In the genomic region with DNA sequence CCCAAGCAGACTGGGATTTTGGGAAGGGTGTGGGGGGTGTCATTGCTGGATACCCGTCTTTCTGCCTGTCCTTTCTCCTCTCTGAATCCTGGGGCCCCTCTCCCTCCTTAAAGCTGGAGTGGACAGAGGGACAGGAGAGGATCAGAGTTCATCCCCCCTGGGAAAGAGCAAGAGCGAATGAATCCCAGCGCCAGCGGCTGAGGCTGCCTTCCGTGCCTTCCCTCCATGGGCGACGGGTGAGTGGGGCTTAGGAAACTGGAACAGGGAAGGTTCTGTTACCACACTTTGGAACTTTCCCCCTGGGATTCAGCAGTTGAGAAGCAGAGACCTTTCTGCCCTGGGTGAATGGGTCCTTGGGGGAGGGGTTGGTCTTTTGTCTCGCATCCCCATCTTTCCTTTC, we compare ENCODE assay signal across 22 cellular contexts. TPM values are rescaled to one million over a fixed set of nuclear protein-coding genes. Genes with fewer than 3 reads are reported as not detected.
DNase-seq lines count a peak whose midpoint lies in the region; ATAC-seq, FAIRE-seq and TF ChIP-seq lines count a peak whose summit lies in the region.
"Had no signal": no experiment of that assay in that cellular context is flagged by ENCODE, and none has a peak within 500 bp of the region (broad histone marks: within the 10 kb centered on the region; RNA-seq: fewer than 3 reads in every experiment).

No MANE protein-coding gene starts in this region.

- H3K27ac ChIP-seq in RWPE2 (ENCODE audit: poor library complexity, severe bottlenecking) (no peak overlapping the region), colonic mucosa (no peak overlapping the region), HepG2 (ENCODE audit: extremely low read length, insufficient read depth, low read length) (no peak overlapping the region)
- H3K27ac ChIP-seq: C4-2B, HL-60, Peyer's patch had no signal

- no peak for TF ChIP-seq EP300 in HepG2 (IDR thresholded peaks at IDR 0.05; ENCODE audit: low read depth in 2 of 2, low read length in 2 of 2)
- no peak for TF ChIP-seq EP300 in HepG2 (CRISPR knock-in tag; IDR thresholded peaks at IDR 0.05; ENCODE audit: borderline replicate concordance)

- H3K27me3 ChIP-seq in RWPE2 (ENCODE audit: insufficient read depth, poor library complexity, severe bottlenecking) (no peaks in the 10 kb centered on the region), colonic mucosa (no peaks in the 10 kb centered on the region), HepG2 (ENCODE audit: control insufficient read depth in 1 of 2, insufficient read depth in 2 of 2, low read length in 2 of 2) (peaks cover 0 to 7% of the 10 kb centered on the region in 2 experiments; a peak in 2 of 5 replicates)
- H3K27me3 ChIP-seq: MG63, Peyer's patch had no signal

- no peak for TF ChIP-seq CTCF in RWPE2 (IDR thresholded peaks at IDR 0.05; ENCODE audit: poor library complexity, severe bottlenecking)
- no peak for TF ChIP-seq CTCF in colonic mucosa (IDR thresholded peaks at IDR 0.05)
- no peak for TF ChIP-seq CTCF in HepG2 (CRISPR knock-in tag; IDR thresholded peaks at IDR 0.05)

- POLR2A ChIA-PET in HepG2 (lab: Yijun Ruan, JAX) = no interaction called here

- no peak for ATAC-seq in RWPE2 (ENCODE audit: low read depth)
- 0 out of 3 replicates have a peak, but pooled peaks have one; percentile 16 for ATAC-seq in HepG2
- no peak for ATAC-seq in sciatic nerve
- ATAC-seq: Right ventricle myocardium inferior had no signal

- H3K4me3 ChIP-seq in RWPE2 (ENCODE audit: severe bottlenecking) (no peak overlapping the region), colonic mucosa (no peak overlapping the region), HepG2 (replicated peaks in 1 of 3; ENCODE audit: insufficient read depth in 1 of 3, low read depth in 2 of 3, low read length in 3 of 3) (peak overlapping the region in 1 of 3 experiments; percentile 17; a peak in 1 of 6 replicates)
- H3K4me3 ChIP-seq: HAP-1, MG63, Peyer's patch had no signal

- intact Hi-C loops in colonic mucosa (cut with DNase I) (no loop called here), HepG2 (cut with micrococcal nuclease; ENCODE audit: unreplicated experiment) (no loop called here), sciatic nerve (cut with DNase I) (no loop called here)

- WGBS in HepG2 (ENCODE audit: low lambda C conversion rate) = 5% methylated on average over 7 of the region's 8 CpGs

- H3K79me2 ChIP-seq in HepG2 (ENCODE audit: insufficient read depth, low read length) = no peaks in the 10 kb centered on the region

- no peak for FAIRE-seq in HepG2 (lab: Jason Lieb, UNC)
- FAIRE-seq: G401.6 had no signal

- no peak for TF ChIP-seq RAD21 in HepG2 (CRISPR knock-in tag; IDR thresholded peaks at IDR 0.05)

- CTCF ChIA-PET in HepG2 (lab: Yijun Ruan, JAX; ENCODE audit: low intra/inter-chr PET ratio, low total read pairs) = no interaction called here

- BruUV-seq in HepG2 (replicated peaks; lab: Mats Ljungman, UMichigan) = no TSS peak

- TF ChIP-seq POLR2A in HepG2 (IDR thresholded peaks at IDR 0.05; ENCODE audit: insufficient read depth in 1 of 2, low read depth in 2 of 2, low read length in 2 of 2) = no peak

- H3K9me3 ChIP-seq in RWPE2 (ENCODE audit: severe bottlenecking) (no peaks in the 10 kb centered on the region), colonic mucosa (no peaks in the 10 kb centered on the region), HepG2 (ENCODE audit: low read length) (no peaks in the 10 kb centered on the region)
- H3K9me3 ChIP-seq: HAP-1, MG63, Peyer's patch had no signal

- H2AFZ ChIP-seq in HepG2 (ENCODE audit: low read length) = no peak overlapping the region

- H4K20me1 ChIP-seq in HepG2 (ENCODE audit: insufficient read depth, low read length) = no peaks in the 10 kb centered on the region

- no peaks in the 10 kb centered on the region for H3K36me3 ChIP-seq in RWPE2 (ENCODE audit: low read depth)
- no peaks in the 10 kb centered on the region for H3K36me3 ChIP-seq in colonic mucosa
- H3K36me3 ChIP-seq in HepG2 (replicated peaks in 1 of 2; ENCODE audit: control insufficient read depth in 1 of 2, insufficient read depth in 2 of 2, low read length in 2 of 2) = no peaks in the 10 kb centered on the region
- H3K36me3 ChIP-seq: HAP-1, MG63, Peyer's patch had no signal

- peaks cover 7% of the 10 kb centered on the region for H3K4me1 ChIP-seq in RWPE2 (ENCODE audit: insufficient read depth, poor library complexity, severe bottlenecking)
- no peaks in the 10 kb centered on the region for H3K4me1 ChIP-seq in colonic mucosa
- peaks cover 37% of the 10 kb centered on the region for H3K4me1 ChIP-seq in HepG2 (ENCODE audit: insufficient read depth, low read length)
- H3K4me1 ChIP-seq: HAP-1, Peyer's patch had no signal

- peak overlapping the region; percentile 40; the same call in 1 of the 2 replicates for H3K4me2 ChIP-seq in HepG2 (ENCODE audit: low read depth, low read length)

- peak; percentile 34 for DNase-seq in RWPE2 (ENCODE audit: low spot score)
- peak; percentile 16 for DNase-seq in colonic mucosa
- no peak for DNase-seq in HepG2 (ENCODE audit: low spot score)
- DNase-seq in stimulated activated CD8-positive, alpha-beta memory T cell treated with anti-CD3 and anti-CD28 coated beads, Interleukin-4, amount 100 ng/mL, for 48 hours = peak; percentile 6
- DNase-seq in KG1 (lab: John Stamatoyannopoulos, UW) = no peak
- no peak for DNase-seq in sciatic nerve (ENCODE audit: low spot score)
- DNase-seq in DMS153 treated with DMSO at 0.1 percent for 48 hours (lab: John Stamatoyannopoulos, UW; ENCODE audit: unreplicated experiment) = no peak
- DNase-seq: Kasumi-1; MG63; NCI-H1092 treated with DMSO at 0.1 percent for 48 hours; NCI-H146; NCI-H2081; NCI-H2171 treated with DMSO at 0.1 percent for 48 hours; NCI-H446 treated with DMSO at 0.1 percent for 48 hours; NCI-H69; NK-92 treated with Interleukin-12 subunit alpha and Interleukin-12 subunit beta, amount 100 ng/mL, for 24 hours; Peyer's patch had no signal

- in situ Hi-C loops in HepG2 (cut with HindIII; ENCODE audit: extremely low pct_ligation_motif_present, low pct_unique_long_range_greater_than_20kb) = no loop called here

- H3K9ac ChIP-seq in colonic mucosa (ENCODE audit: low read depth in 2 of 2, low read length in 2 of 2) (no peak overlapping the region), HepG2 (ENCODE audit: insufficient read depth, low read depth, low read length) (no peak overlapping the region)

TF ChIP-seq in HepG2, 621 proteins besides CTCF, POLR2A, EP300 and RAD21:
- TF ChIP-seq SP4 (CRISPR knock-in tag; IDR thresholded peaks at IDR 0.05) = no peak
- TF ChIP-seq GTF2F1 (IDR thresholded peaks at IDR 0.05; ENCODE audit: low read length) = no peak
- TF ChIP-seq MAZ (IDR thresholded peaks at IDR 0.05; ENCODE audit: borderline replicate concordance, low read depth, low read length) = no peak
- TF ChIP-seq MAZ (CRISPR knock-in tag; IDR thresholded peaks at IDR 0.05; ENCODE audit: low read depth) = 0 out of 2 replicates have a peak, but pooled peaks have one; percentile 25
- no peak for TF ChIP-seq SOX13 (IDR thresholded peaks at IDR 0.05)
- TF ChIP-seq SOX13 (CRISPR knock-in tag; conservative IDR thresholded peaks at IDR 0.05 in 1 of 2, IDR thresholded peaks at IDR 0.05 in 1 of 2) = no peak
- no peak for TF ChIP-seq ZNF709 (CRISPR knock-in tag; IDR thresholded peaks at IDR 0.05)
- TF ChIP-seq SRSF9 (IDR thresholded peaks at IDR 0.05; ENCODE audit: borderline replicate concordance, insufficient read depth, low read depth, low read length, poor library complexity, severe bottlenecking) = no peak
TF ChIP-seq in HepG2: peak in this region for 1.

RNA-seq across cellular contexts. Expression of gene RIN3, which starts 16.2 kb away (rescaled TPM):
- total RNA-seq in colonic mucosa (10 to 100 TPM; 18.4 to 23.2 TPM), HepG2 (2016; rRNA removed; fragmentation: Illumina TruSeq; extraction: Trizol) (2.3 and 2.9 TPM in 2 replicates), sciatic nerve (22.1 TPM)
- total RNA-seq in HepG2 (2016; cell fraction: cytosol; rRNA removed; fragmentation: Illumina TruSeq; extraction: Trizol; ENCODE audit: low read depth) = 2.3 and 2.7 TPM in 2 replicates
- total RNA-seq in HepG2 (2016; cell fraction: insoluble cytoplasmic fraction; rRNA removed; fragmentation: Illumina TruSeq; extraction: Trizol) = 2.0 and 2.8 TPM in 2 replicates
- total RNA-seq in HepG2 (2016; cell fraction: membrane; rRNA removed; fragmentation: Illumina TruSeq; extraction: Trizol) = 4.4 and 4.7 TPM in 2 replicates
- total RNA-seq in HepG2 (2016; cell fraction: nucleus; rRNA removed; fragmentation: Illumina TruSeq; extraction: Trizol) = 5.1 and 7.2 TPM in 2 replicates
- 3.5 and 3.6 TPM in 2 replicates for polyA plus RNA-seq in HepG2 (2011; rRNA removed)
- 1.6 and 2.1 TPM in 2 replicates for polyA plus RNA-seq in HepG2 (2011; cell fraction: cytosol; rRNA removed)
- polyA plus RNA-seq in HepG2 (2011; cell fraction: nucleus; rRNA removed) = 7.0 TPM in 2 replicates
- polyA plus RNA-seq in HepG2 (2012) = 5.6 and 6.5 TPM in 2 replicates
- 6.3 and 6.8 TPM in 2 replicates for polyA plus RNA-seq in HepG2 (2016; cell fraction: cytosol; fragmentation: Illumina TruSeq; extraction: Trizol; ENCODE audit: low read depth)
- 7.0 and 10.5 TPM in 2 replicates for polyA plus RNA-seq in HepG2 (2016; cell fraction: insoluble cytoplasmic fraction; fragmentation: Illumina TruSeq; extraction: Trizol; ENCODE audit: low read depth)
- polyA plus RNA-seq in HepG2 (2016; cell fraction: membrane; fragmentation: Illumina TruSeq; extraction: Trizol; ENCODE audit: low read depth) = 9.8 and 10.5 TPM in 2 replicates
- 11.7 and 11.9 TPM in 2 replicates for polyA plus RNA-seq in HepG2 (2016; cell fraction: nucleus; fragmentation: Illumina TruSeq; extraction: Trizol; ENCODE audit: insufficient read depth, low read depth)
- 5.5 TPM in 1 of 2 replicates, not detected in the other for polyA minus RNA-seq in HepG2 (2011; rRNA and poly(A)+ RNA removed; ENCODE audit: low replicate concordance)
- polyA minus RNA-seq in HepG2 (2011; cell fraction: cytosol; rRNA and poly(A)+ RNA removed) = 4.6 and 4.9 TPM in 2 replicates
- 8.0 and 9.7 TPM in 2 replicates for polyA minus RNA-seq in HepG2 (2011; cell fraction: nucleus; rRNA and poly(A)+ RNA removed)

Comparison
In these comparisons a context has a peak if more than half of its experiments do, and no peak if none do; other contexts are left out.
1. DNase-seq: peak in RWPE2 (single experiment), colonic mucosa (single experiment) and stimulated activated CD8-positive, alpha-beta memory T cell treated with anti-CD3 and anti-CD28 coated beads, Interleukin-4, amount 100 ng/mL, for 48 hours (single experiment); none in HepG2 (single experiment), KG1 (single experiment), sciatic nerve (single experiment) and DMS153 treated with DMSO at 0.1 percent for 48 hours (single experiment).